In genomic region chr9:97985058-97985861, GRCh38 we compare ENCODE assay signal across 9 cellular contexts. TPM values are rescaled to one million over a fixed set of nuclear protein-coding genes. Genes with fewer than 3 reads are reported as not detected.
DNase-seq lines count a peak whose midpoint lies in the region; ATAC-seq lines count a peak whose summit lies in the region.
"Had no signal": no experiment of that assay in that cellular context is flagged by ENCODE, and none has a peak within 500 bp of the region (broad histone marks: within the 10 kb centered on the region; RNA-seq: fewer than 3 reads in every experiment).

No MANE protein-coding gene starts in this region.

- ATAC-seq in GM18498 (IDR thresholded peaks at IDR 0.05; ENCODE audit: unreplicated experiment): peak; percentile 18
- peak; percentile 4 for ATAC-seq in HG03064 (IDR thresholded peaks at IDR 0.05; ENCODE audit: low read depth, unreplicated experiment)
- no peak for ATAC-seq in HG03457 (IDR thresholded peaks at IDR 0.05; ENCODE audit: unreplicated experiment)
- no peak for ATAC-seq in HG02642 (IDR thresholded peaks at IDR 0.05; ENCODE audit: poor library complexity, unreplicated experiment)

- H3K27ac ChIP-seq in cingulate gyrus (ENCODE audit: low read depth, low read length) (peak overlapping the region; percentile 62), substantia nigra (ENCODE audit: low read depth, low read length, poor library complexity, severe bottlenecking) (peak overlapping the region; percentile 98)

- no peaks in the 10 kb centered on the region for H3K27me3 ChIP-seq in mononuclear cell (ENCODE audit: insufficient read depth, low read length)

- DNase-seq in T-helper 1 cell: peak in 4 of 5 donors; percentile 24 to 40 (median 32)
- peak in 12 of 49 donors; percentile 28 to 66 (median 38) for DNase-seq in substantia nigra (lab: John Stamatoyannopoulos, UW)

- no peaks in the 10 kb centered on the region for H3K9me3 ChIP-seq in mononuclear cell (ENCODE audit: low read depth, low read length)

- peaks cover 49% of the 10 kb centered on the region for H3K4me1 ChIP-seq in mononuclear cell (ENCODE audit: insufficient read depth, low read length)

- peak overlapping the region; percentile 86 for H3K4me3 ChIP-seq in mononuclear cell (ENCODE audit: low read length)

RNA-seq across cellular contexts. Expression of gene ANP32B, which starts 2.1 kb away (rescaled TPM):
- total RNA-seq in mononuclear cell: 28.1 TPM

RNA-seq across cellular contexts. Expression of gene HEMGN, which starts 47.3 kb away (rescaled TPM):
- 8.6 TPM for total RNA-seq in mononuclear cell
- total RNA-seq: dermis microvascular lymphatic vessel endothelial cell had no signal

Comparison
In these comparisons a context has a peak if more than half of its experiments do, and no peak if none do; other contexts are left out.
1. ATAC-seq: peak in GM18498 (single experiment) and HG03064 (single experiment); none in HG03457 (single experiment) and HG02642 (single experiment).